32 cellular contexts compared by ENCODE assay signal in the genomic region with DNA sequence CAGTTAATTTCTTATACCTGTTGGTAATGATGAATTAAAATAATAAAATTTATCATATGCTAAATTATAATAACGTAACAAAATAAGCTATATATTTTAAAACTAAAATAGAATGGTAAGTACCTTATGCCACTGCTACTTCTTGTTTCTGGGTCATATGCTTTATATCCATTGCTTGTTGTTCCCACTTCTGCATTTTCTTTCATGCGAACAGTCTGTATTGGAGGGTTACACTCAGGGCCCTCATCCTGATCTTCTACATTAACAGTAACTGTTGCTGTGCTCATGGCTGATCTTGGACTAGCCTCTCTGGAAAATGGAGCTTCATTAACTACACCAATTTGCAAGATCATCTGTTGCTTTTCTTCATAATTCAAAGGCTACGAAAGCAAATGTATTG. TPM values are rescaled to one million over a fixed set of nuclear protein-coding genes. Genes with fewer than 3 reads are reported as not detected.
"Had no signal": no experiment of that assay in that cellular context is flagged by ENCODE, and none has a peak within 500 bp of the region (broad histone marks: within the 10 kb centered on the region; RNA-seq: fewer than 3 reads in every experiment).

No MANE protein-coding gene starts in this region.

- DNase-seq: activated CD4-positive, alpha-beta memory T cell treated with anti-CD3 and anti-CD28 coated beads, Interleukin-2, amount 10 ng/mL, durations not matched to agents 7 days and 5 days; activated CD4-positive, alpha-beta T cell treated with anti-CD3 and anti-CD28 coated beads for 1 hour; activated CD4-positive, alpha-beta T cell treated with anti-CD3 and anti-CD28 coated beads, Interleukin-2, amount 10 ng/mL, durations not matched to agents 7 days and 5 days; activated CD8-positive, alpha-beta memory T cell treated with anti-CD3 and anti-CD28 coated beads, Interleukin-2, amount 50 U/mL, for 48 hours; activated gamma-delta T cell; activated naive CD4-positive, alpha-beta T cell treated with anti-CD3 and anti-CD28 coated beads, Interleukin-2, amount 10 ng/mL, durations not matched to agents 7 days and 5 days; activated naive CD8-positive, alpha-beta T cell treated with anti-CD3 and anti-CD28 coated beads, Interleukin-2, amount 10 ng/mL, durations not matched to agents 7 days and 5 days; activated T-cell treated with anti-CD3 and anti-CD28 coated beads, Interleukin-2, amount 50 U/mL, for 24 hours; cerebellar nuclear complex; colonic mucosa; dorsolateral prefrontal cortex; effector memory CD4-positive, alpha-beta T cell; gastrocnemius medialis; islet precursor cell; left ventricle myocardium superior; naive B cell; nephron progenitor cell; ovary; stimulated activated CD4-positive, alpha-beta T cell treated with anti-CD3 and anti-CD28 coated beads, Interleukin-1b, Interleukin-23, amount 100 ng/mL, for 48 hours; stimulated activated CD4-positive, alpha-beta T cell treated with anti-CD3 and anti-CD28 coated beads, Interleukin-4, amount 100 ng/mL, for 4 hours; stimulated activated CD8-positive, alpha-beta memory T cell treated with anti-CD3 and anti-CD28 coated beads, Interleukin-4, amount 100 ng/mL, for 48 hours; stomach; thyroid gland; upper lobe of left lung had no signal

- H2AFZ ChIP-seq: hepatocyte had no signal

- H3K4me3 ChIP-seq: ascending aorta, cardiac muscle cell, colonic mucosa, dorsolateral prefrontal cortex, gastrocnemius medialis, hepatocyte, ovary, prostate gland, smooth muscle cell, stomach, thyroid gland, upper lobe of left lung had no signal

- H3K27ac ChIP-seq: ascending aorta, cardiac muscle cell, colonic mucosa, dorsolateral prefrontal cortex, gastrocnemius medialis, hepatocyte, neutrophil, ovary, prostate gland, stomach, thyroid gland, upper lobe of left lung had no signal

- H3K27me3 ChIP-seq: ascending aorta, cardiac muscle cell, colonic mucosa, dorsolateral prefrontal cortex, gastrocnemius medialis, hepatocyte, neutrophil, ovary, stomach, thyroid gland, upper lobe of left lung had no signal

- H3K4me1 ChIP-seq: ascending aorta, colonic mucosa, gastrocnemius medialis, prostate gland, stomach, thyroid gland, upper lobe of left lung had no signal

- H3K4me2 ChIP-seq: hepatocyte, smooth muscle cell had no signal

- H3K9me3 ChIP-seq: ascending aorta, colonic mucosa, gastrocnemius medialis, neutrophil, ovary, prostate gland, stomach, thyroid gland, upper lobe of left lung had no signal

- H3K36me3 ChIP-seq: ascending aorta, colonic mucosa, gastrocnemius medialis, neutrophil, ovary, prostate gland, thyroid gland, upper lobe of left lung had no signal

- ATAC-seq: gastrocnemius medialis; left ventricle myocardium superior; stimulated activated memory B cell treated with anti-CD40 and anti-IgM and Interleukin-4, amounts not matched to agents 10 μg/mL and 1 μg/mL and 100 μg/mL, for 72 hours; WTC11 had no signal

RNA-seq across cellular contexts. Expression of a gene that starts 22.2 kb away (rescaled TPM):
- total RNA-seq: activated CD4-positive, alpha-beta memory T cell treated with anti-CD3 and anti-CD28 coated beads, Interleukin-2, amount 10 ng/mL, durations not matched to agents 7 days and 5 days; activated CD4-positive, alpha-beta T cell treated with anti-CD3 and anti-CD28 coated beads, Interleukin-2, amount 10 ng/mL, durations not matched to agents 7 days and 5 days; activated naive CD8-positive, alpha-beta T cell treated with anti-CD3 and anti-CD28 coated beads, Interleukin-2, amount 10 ng/mL, durations not matched to agents 7 days and 5 days had no signal

RNA-seq across cellular contexts. Expression of a gene that starts 37.4 kb away (rescaled TPM):
- total RNA-seq: activated CD4-positive, alpha-beta memory T cell treated with anti-CD3 and anti-CD28 coated beads, Interleukin-2, amount 10 ng/mL, durations not matched to agents 7 days and 5 days; activated CD4-positive, alpha-beta T cell treated with anti-CD3 and anti-CD28 coated beads, Interleukin-2, amount 10 ng/mL, durations not matched to agents 7 days and 5 days; activated naive CD8-positive, alpha-beta T cell treated with anti-CD3 and anti-CD28 coated beads, Interleukin-2, amount 10 ng/mL, durations not matched to agents 7 days and 5 days had no signal
